In genomic region chr2:121266543-121267106, GRCh38 we compare ENCODE assay signal across 24 cellular contexts. TPM values are rescaled to one million over a fixed set of nuclear protein-coding genes. Genes with fewer than 3 reads are reported as not detected.
DNase-seq lines count a peak whose midpoint lies in the region; ATAC-seq, FAIRE-seq and TF ChIP-seq lines count a peak whose summit lies in the region.
"Had no signal": no experiment of that assay in that cellular context is flagged by ENCODE, and none has a peak within 500 bp of the region (broad histone marks: within the 10 kb centered on the region; RNA-seq: fewer than 3 reads in every experiment).

No MANE protein-coding gene starts in this region.

- POLR2A ChIA-PET in A549 (lab: Yijun Ruan, JAX) = no interaction called here

- no peak overlapping the region for H3K4me3 ChIP-seq in A549
- H3K4me3 ChIP-seq in bronchial epithelial cell (ENCODE audit: low read depth, low read length) = no peak overlapping the region
- no peak overlapping the region for H3K4me3 ChIP-seq in lower lobe of right lung
- no peak overlapping the region for H3K4me3 ChIP-seq in right lobe of liver
- H3K4me3 ChIP-seq: ascending aorta, K562, smooth muscle cell had no signal

- intact Hi-C loops in lower lobe of right lung (cut with DNase I) (no loop called here), right lobe of liver (cut with DNase I) (no loop called here)

- H3K4me1 ChIP-seq in A549 = no peaks in the 10 kb centered on the region
- no peaks in the 10 kb centered on the region for H3K4me1 ChIP-seq in lower lobe of right lung
- H3K4me1 ChIP-seq in right lobe of liver = no peaks in the 10 kb centered on the region
- H3K4me1 ChIP-seq: ascending aorta had no signal

- no peak for TF ChIP-seq RAD21 in A549 (conservative IDR thresholded peaks at IDR 0.05 in 1 of 2, IDR thresholded peaks at IDR 0.05 in 1 of 2)

- FAIRE-seq in A549 (lab: Jason Lieb, UNC) (no peak), H54 (lab: Jason Lieb, UNC) (peak; percentile 33), bronchial epithelial cell (lab: Jason Lieb, UNC) (no peak)
- FAIRE-seq: D721Med, K562 had no signal

- 73% methylated on average over 6 of the region's 6 CpGs for WGBS in A549 (ENCODE audit: missing lambda C conversion rate)
- 68% methylated on average over 6 of the region's 6 CpGs for WGBS in right lobe of liver (ENCODE audit: insufficient coverage, low coverage, low lambda C conversion rate, missing lambda C conversion rate)

- DNase-seq in A549 (ENCODE audit: low read depth in 1 of 2, low spot score in 1 of 2) = no peak
- DNase-seq in H54 (ENCODE audit: insufficient read length, low spot score) = peak; percentile 66
- DNase-seq in bronchial epithelial cell (ENCODE audit: low read depth) = peak; percentile 40
- DNase-seq in lower lobe of right lung = no peak
- DNase-seq in T-helper 9 cell = no peak
- no peak for DNase-seq in right lobe of liver
- DNase-seq in NCI-H748 (lab: John Stamatoyannopoulos, UW; ENCODE audit: unreplicated experiment) = no peak
- DNase-seq: activated CD4-positive, alpha-beta T cell treated with anti-CD3 and anti-CD28 coated beads, Interleukin-2, amount 50 U/mL, for 48 hours; activated naive CD8-positive, alpha-beta T cell treated with anti-CD3 and anti-CD28 coated beads for 36 hours; caudate nucleus; endodermal cell; kidney glomerular epithelial cell; mesenchymal stem cell; NCI-H1436 treated with DMSO at 0.1 percent for 48 hours; NCI-H82; nucleus accumbens; SHP77; substantia nigra had no signal

- H3K27ac ChIP-seq in A549 (no peak overlapping the region), lower lobe of right lung (no peak overlapping the region), right lobe of liver (no peak overlapping the region)
- H3K27ac ChIP-seq: ascending aorta had no signal

- no peaks in the 10 kb centered on the region for H3K9me3 ChIP-seq in A549
- no peaks in the 10 kb centered on the region for H3K9me3 ChIP-seq in lower lobe of right lung
- no peaks in the 10 kb centered on the region for H3K9me3 ChIP-seq in right lobe of liver
- H3K9me3 ChIP-seq: ascending aorta had no signal

- no peak overlapping the region for H3K4me2 ChIP-seq in A549
- H3K4me2 ChIP-seq: smooth muscle cell had no signal

- H3K27me3 ChIP-seq in bronchial epithelial cell (ENCODE audit: control insufficient read depth, insufficient read depth, low read length) (no peaks in the 10 kb centered on the region), lower lobe of right lung (ENCODE audit: low read depth) (peaks cover 5% of the 10 kb centered on the region), right lobe of liver (no peaks in the 10 kb centered on the region)
- H3K27me3 ChIP-seq: ascending aorta had no signal

- TF ChIP-seq EP300 in A549 (IDR thresholded peaks at IDR 0.05) = no peak

- TF ChIP-seq POLR2A in A549 (IDR thresholded peaks at IDR 0.05; ENCODE audit: low read length) = no peak
- TF ChIP-seq POLR2A in H54 (IDR thresholded peaks at IDR 0.05; ENCODE audit: low read depth, low read length) = no peak
- no peak for TF ChIP-seq POLR2A in right lobe of liver (IDR thresholded peaks at IDR 0.05)

- CTCF ChIA-PET in A549 (lab: Yijun Ruan, JAX) = interaction anchor here (1.1 kb wide), 1 partner anchor 179 kb away, joined by 3 read pairs; no protein-coding TSS in a partner anchor

- ATAC-seq in A549 (no peak), lower lobe of right lung (peak; percentile 56 to 71), right lobe of liver (no peak)
- ATAC-seq: K562; stimulated activated effector memory CD8-positive, alpha-beta T cell treated with anti-CD3 and anti-CD28 coated beads, Interleukin-12 subunit alpha, Interleukin-12 subunit beta, amount 100 ng/mL, for 72 hours had no signal

- no peaks in the 10 kb centered on the region for H3K36me3 ChIP-seq in bronchial epithelial cell (ENCODE audit: control insufficient read depth, insufficient read depth, low read length)
- no peaks in the 10 kb centered on the region for H3K36me3 ChIP-seq in lower lobe of right lung
- H3K36me3 ChIP-seq in right lobe of liver = no peaks in the 10 kb centered on the region
- H3K36me3 ChIP-seq: ascending aorta had no signal

- no peak for TF ChIP-seq CTCF in A549 (IDR thresholded peaks at IDR 0.05)
- TF ChIP-seq CTCF in bronchial epithelial cell (IDR thresholded peaks at IDR 0.05; ENCODE audit: insufficient read depth, low read length, severe bottlenecking) = no peak
- TF ChIP-seq CTCF in lower lobe of right lung (IDR thresholded peaks at IDR 0.05) = no peak
- TF ChIP-seq CTCF in right lobe of liver (IDR thresholded peaks at IDR 0.05) = no peak

TF ChIP-seq in A549, 52 proteins besides CTCF, POLR2A, EP300 and RAD21:
- TF ChIP-seq RARB (CRISPR knock-in tag; IDR thresholded peaks at IDR 0.05) = no peak
- no peak for TF ChIP-seq ZSCAN20 (CRISPR knock-in tag; IDR thresholded peaks at IDR 0.05)
- peak; percentile 67 for TF ChIP-seq ZC3H11A (IDR thresholded peaks at IDR 0.05)
- TF ChIP-seq SMC3 (IDR thresholded peaks at IDR 0.05) = no peak
- TF ChIP-seq BCL3 (IDR thresholded peaks at IDR 0.05) = no peak
- TF ChIP-seq EHF (CRISPR knock-in tag; IDR thresholded peaks at IDR 0.05) = no peak
- TF ChIP-seq CHD4 (IDR thresholded peaks at IDR 0.05; ENCODE audit: borderline replicate concordance) = no peak

RNA-seq across cellular contexts. Expression of gene TFCP2L1, which starts 18.4 kb away (rescaled TPM):
- polyA plus RNA-seq in A549 (2011; rRNA removed) = 3.1 and 4.3 TPM in 2 replicates
- 1.0 and 1.1 TPM in 2 replicates for polyA plus RNA-seq in A549 (2012; cell fraction: cytosol; rRNA removed)
- 2.3 and 3.5 TPM in 2 replicates for polyA plus RNA-seq in A549 (2012; cell fraction: nucleus; rRNA removed)
- 1.1 to 1.3 TPM (median 1.1 TPM) in 3 replicates for polyA plus RNA-seq in A549 (2017; fragmentation: RNase III; extraction: RNeasy Plus Mini Kit Qiagen cat#74134 plus additional on column Dnase treatment)
- polyA minus RNA-seq in A549 (2011; rRNA and poly(A)+ RNA removed) = 8.6 and 11.6 TPM in 2 replicates
- 5.5 and 10.6 TPM in 2 replicates for total RNA-seq in bronchial epithelial cell
- 19.2 TPM for total RNA-seq in lower lobe of right lung
- 1 to 10 TPM in 1 of 6 experiments, under 1 TPM in 5; 0.26 to 1.7 (median 0.34) TPM for total RNA-seq in right lobe of liver
- total RNA-seq: activated T-helper 2 cell treated with anti-CD3 and anti-CD28 coated beads, Interferon-gamma antibody, Interleukin-2, Interleukin-4, amounts not matched to agents 10 μg/mL and 5 μg/mL and 100 μg/mL, durations not matched to agents 14 hours and 24 hours and 36 hours had no signal
- polyA plus RNA-seq: smooth muscle cell had no signal

Comparison
In these comparisons a context has a peak if more than half of its experiments do, and no peak if none do; other contexts are left out.
1. ATAC-seq: peak in lower lobe of right lung (2 of 2); none in A549 (0 of 2) and right lobe of liver (0 of 4).
2. DNase-seq: peak in H54 (single experiment) and bronchial epithelial cell (single experiment); none in A549 (0 of 2), lower lobe of right lung (single experiment), T-helper 9 cell (single experiment), right lobe of liver (0 of 3) and NCI-H748 (single experiment).